In genomic region chr10:69552268-69552667, GRCh38 we compare ENCODE assay signal across 8 cellular contexts. TPM values are rescaled to one million over a fixed set of nuclear protein-coding genes. Genes with fewer than 3 reads are reported as not detected.
"Had no signal": no experiment of that assay in that cellular context is flagged by ENCODE, and none has a peak within 500 bp of the region (broad histone marks: within the 10 kb centered on the region; RNA-seq: fewer than 3 reads in every experiment).

No MANE protein-coding gene starts in this region.

- DNase-seq: GM23248, H9, HCEC 1CT, HFFc6, IMR-90, KG1 had no signal

- H3K9ac ChIP-seq: GM23248 had no signal

- H3K27ac Mint-ChIP-seq: HFFc6 had no signal

- H3K4me3 ChIP-seq: GM23248, K562 had no signal

- H3K4me3 Mint-ChIP-seq: H9, HFFc6 had no signal

- H2AFZ ChIP-seq: GM23248 had no signal

- H3K27ac ChIP-seq: GM23248 had no signal

- ATAC-seq: K562 had no signal

RNA-seq across cellular contexts. Expression of gene NEUROG3, which starts 21.0 kb away (rescaled TPM):
- total RNA-seq: GM23248, H1, H9, HFFc6, IMR-90, K562 had no signal
- polyA plus RNA-seq: GM23248, IMR-90, K562 had no signal
